In genomic region chr5:82426419-82427154, GRCh38 we compare ENCODE assay signal across 27 cellular contexts.
DNase-seq lines count a peak whose midpoint lies in the region; ATAC-seq lines count a peak whose summit lies in the region.
"Had no signal": no experiment of that assay in that cellular context is flagged by ENCODE, and none has a peak within 500 bp of the region (broad histone marks: within the 10 kb centered on the region; RNA-seq: fewer than 3 reads in every experiment).

No MANE protein-coding gene starts in this region.

- no peak overlapping the region for H3K4me3 Mint-ChIP-seq in dendritic cell treated with granulocyte-macrophage colony-stimulating factor and Interleukin-4, amounts not matched to agents 40 ng/mL and 50 ng/mL, for 4 days
- H3K4me3 Mint-ChIP-seq: activated CD4-positive, alpha-beta memory T cell treated with anti-CD3 and anti-CD28 coated beads, Interleukin-2, amount 10 ng/mL, durations not matched to agents 7 days and 5 days; brain; CD8-positive, alpha-beta T cell; HFFc6; T-helper 1 cell treated with Interleukin-12 subunit alpha and Interleukin-12 subunit beta and Interleukin-4 antibody, amounts not matched to agents 30 μg/mL and 1 μg/mL, for 36 hours had no signal

- H3K27ac ChIP-seq in right cardiac atrium (ENCODE audit: low read length) (no peak overlapping the region), skeletal muscle tissue (ENCODE audit: low read depth, low read length) (peak overlapping the region; percentile 33)
- H3K27ac ChIP-seq: dorsolateral prefrontal cortex, left lung, neutrophil had no signal

- peaks cover 54% of the 10 kb centered on the region for H3K4me1 Mint-ChIP-seq in dendritic cell treated with granulocyte-macrophage colony-stimulating factor and Interleukin-4, amounts not matched to agents 40 ng/mL and 50 ng/mL, for 4 days (ENCODE audit: low read depth)

- no peak overlapping the region for H3K9ac ChIP-seq in skeletal muscle tissue (ENCODE audit: low read depth in 1 of 3, low read length in 3 of 3)

- 62% methylated on average over 4 of the region's 4 CpGs for WGBS in right cardiac atrium

- peak; percentile 77 to 78 for ATAC-seq in right cardiac atrium
- ATAC-seq: CD8-positive, alpha-beta T cell; left lung; SK-N-SH treated with all-trans-retinoic acid at 6 μM for 48 hours had no signal

- no peaks in the 10 kb centered on the region for H3K9me3 Mint-ChIP-seq in dendritic cell treated with granulocyte-macrophage colony-stimulating factor and Interleukin-4, amounts not matched to agents 40 ng/mL and 50 ng/mL, for 4 days
- H3K9me3 Mint-ChIP-seq: activated CD4-positive, alpha-beta memory T cell treated with anti-CD3 and anti-CD28 coated beads, Interleukin-2, amount 10 ng/mL, durations not matched to agents 7 days and 5 days; HFFc6 had no signal

- no peaks in the 10 kb centered on the region for H3K9me3 ChIP-seq in right cardiac atrium (ENCODE audit: control insufficient read depth, low read length)
- H3K9me3 ChIP-seq in skeletal muscle tissue (ENCODE audit: control insufficient read depth in 3 of 3, low read length in 3 of 3) = no peaks in the 10 kb centered on the region
- H3K9me3 ChIP-seq: adrenal gland, left lung, neutrophil had no signal

- intact Hi-C loops in dendritic cell treated with granulocyte-macrophage colony-stimulating factor and Interleukin-4, amounts not matched to agents 40 ng/mL and 50 ng/mL, for 4 days (cut with micrococcal nuclease) = no loop called here
- intact Hi-C loops in right cardiac atrium (cut with DNase I) = no loop called here

- H3K27me3 Mint-ChIP-seq in dendritic cell treated with granulocyte-macrophage colony-stimulating factor and Interleukin-4, amounts not matched to agents 40 ng/mL and 50 ng/mL, for 4 days = no peaks in the 10 kb centered on the region
- H3K27me3 Mint-ChIP-seq: activated CD4-positive, alpha-beta memory T cell treated with anti-CD3 and anti-CD28 coated beads, Interleukin-2, amount 10 ng/mL, durations not matched to agents 7 days and 5 days; brain had no signal

- H3K4me3 ChIP-seq in right cardiac atrium (ENCODE audit: low read length) (no peak overlapping the region), skeletal muscle tissue (ENCODE audit: low read length in 3 of 3) (no peak overlapping the region)
- H3K4me3 ChIP-seq: adrenal gland, dorsolateral prefrontal cortex, left lung, MG63, smooth muscle cell had no signal

- H3K4me1 ChIP-seq in right cardiac atrium (ENCODE audit: control insufficient read depth, insufficient read depth, low read length) = peaks cover 5% of the 10 kb centered on the region
- peaks cover 0 to 4% (median 3%) of the 10 kb centered on the region in 3 donors for H3K4me1 ChIP-seq in skeletal muscle tissue (ENCODE audit: control insufficient read depth in 3 of 3, insufficient read depth in 3 of 3, low read length in 3 of 3)
- H3K4me1 ChIP-seq: adrenal gland had no signal

- no peaks in the 10 kb centered on the region for H3K27me3 ChIP-seq in right cardiac atrium (ENCODE audit: control insufficient read depth, insufficient read depth)
- no peaks in the 10 kb centered on the region for H3K27me3 ChIP-seq in skeletal muscle tissue (ENCODE audit: control insufficient read depth in 3 of 3, insufficient read depth in 3 of 3, low read length in 3 of 3)
- H3K27me3 ChIP-seq: adrenal gland, dorsolateral prefrontal cortex, left lung, MG63, neutrophil had no signal

- DNase-seq in M059J (ENCODE audit: low read depth) (peak; percentile 41), right cardiac atrium (peak; percentile 52 to 74 (median 56)), retina (no peak), NCI-H774 (lab: John Stamatoyannopoulos, UW) (no peak), Kasumi-1 (lab: John Stamatoyannopoulos, UW) (no peak)
- DNase-seq: activated CD4-positive, alpha-beta memory T cell treated with anti-CD3 and anti-CD28 coated beads, Interleukin-2, amount 10 ng/mL, durations not matched to agents 7 days and 5 days; activated CD8-positive, alpha-beta memory T cell treated with anti-CD3 and anti-CD28 coated beads, Interleukin-2, amount 50 U/mL, for 4 hours; activated naive CD4-positive, alpha-beta T cell treated with Interleukin-2 at 50 U/mL for 16 hours; CD8-positive, alpha-beta T cell; dorsolateral prefrontal cortex; HFFc6; left lung; MG63; NCI-H1105 treated with DMSO at 0.1 percent for 48 hours; NCI-H1930; NCI-H524; OCI-M1; stimulated activated CD4-positive, alpha-beta T cell treated with anti-CD3 and anti-CD28 coated beads, Interleukin-1b, Interleukin-23, amount 100 ng/mL, for 48 hours; stimulated activated naive CD4-positive, alpha-beta T cell treated with Interleukin-2 at 50 U/mL for 16 hours had no signal

- H3K36me3 ChIP-seq in skeletal muscle tissue (ENCODE audit: control insufficient read depth in 3 of 3, insufficient read depth in 3 of 3, low read length in 3 of 3) = no peaks in the 10 kb centered on the region
- H3K36me3 ChIP-seq: adrenal gland, left lung, MG63, neutrophil had no signal

- H3K36me3 Mint-ChIP-seq in dendritic cell treated with granulocyte-macrophage colony-stimulating factor and Interleukin-4, amounts not matched to agents 40 ng/mL and 50 ng/mL, for 4 days (ENCODE audit: low read depth) = peaks cover 5% of the 10 kb centered on the region
- H3K36me3 Mint-ChIP-seq: brain; CD8-positive, alpha-beta T cell had no signal

- peak overlapping the region; percentile 74 for H3K27ac Mint-ChIP-seq in dendritic cell treated with granulocyte-macrophage colony-stimulating factor and Interleukin-4, amounts not matched to agents 40 ng/mL and 50 ng/mL, for 4 days
- H3K27ac Mint-ChIP-seq: activated CD4-positive, alpha-beta memory T cell treated with anti-CD3 and anti-CD28 coated beads, Interleukin-2, amount 10 ng/mL, durations not matched to agents 7 days and 5 days; CD8-positive, alpha-beta T cell; HFFc6; T-helper 1 cell treated with Interleukin-12 subunit alpha and Interleukin-12 subunit beta and Interleukin-4 antibody, amounts not matched to agents 30 μg/mL and 1 μg/mL, for 36 hours had no signal

Comparison
In these comparisons a context has a peak if more than half of its experiments do, and no peak if none do; other contexts are left out.
1. DNase-seq: peak in M059J (single experiment) and right cardiac atrium (3 of 3); none in retina (single experiment), NCI-H774 (single experiment) and Kasumi-1 (0 of 2).